In the genomic region with DNA sequence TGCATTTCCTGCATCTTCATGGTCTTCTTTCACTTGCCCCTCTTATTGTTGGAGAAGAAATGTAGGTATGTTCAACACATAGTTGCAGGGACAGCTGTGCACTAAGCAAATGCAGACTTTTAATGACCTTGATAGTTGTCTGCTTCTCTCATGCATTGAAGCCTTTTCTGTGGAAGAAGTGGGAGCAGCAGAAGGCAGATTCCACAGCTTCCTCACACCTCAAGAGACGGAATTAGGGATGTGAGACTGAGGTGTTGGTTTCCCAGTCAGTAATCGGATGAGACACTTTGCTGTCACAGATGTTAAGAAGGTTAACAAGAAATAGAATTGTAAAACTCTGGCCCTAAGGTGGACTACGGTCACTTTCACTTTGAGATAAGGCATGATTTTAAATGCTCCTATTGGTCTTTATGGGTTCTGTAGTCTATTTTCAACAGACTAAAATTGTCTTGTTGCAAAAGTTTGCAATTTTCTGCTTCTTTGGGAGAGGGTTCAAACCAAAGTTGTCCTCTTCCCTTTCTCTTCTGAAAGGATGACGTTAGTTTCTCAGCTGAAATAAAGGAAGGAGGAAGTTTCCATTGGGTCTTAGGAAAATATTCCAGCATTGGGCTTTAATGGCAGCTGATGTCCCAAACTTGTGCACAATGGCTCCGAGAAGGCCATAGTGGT, we compare ENCODE assay signal across 11 cellular contexts.
DNase-seq lines count a peak whose midpoint lies in the region; ATAC-seq and TF ChIP-seq lines count a peak whose summit lies in the region.
"Had no signal": no experiment of that assay in that cellular context is flagged by ENCODE, and none has a peak within 500 bp of the region (broad histone marks: within the 10 kb centered on the region; RNA-seq: fewer than 3 reads in every experiment).

No MANE protein-coding gene starts in this region.

- H3K27me3 Mint-ChIP-seq in HFFc6 (ENCODE audit: insufficient read depth): peaks cover 4% of the 10 kb centered on the region
- no peaks in the 10 kb centered on the region for H3K27me3 Mint-ChIP-seq in memory B cell

- DNase-seq in HFFc6 (no peak), astrocyte of the spinal cord (ENCODE audit: low read depth, low spot score) (peak; percentile 33), memory B cell (ENCODE audit: low spot score in 2 of 2) (no peak), AG08395 (ENCODE audit: low spot score) (no peak), HuH-7 (ENCODE audit: low spot score) (no peak), NCI-H446 (lab: John Stamatoyannopoulos, UW) (no peak)
- DNase-seq in stimulated activated effector memory CD8-positive, alpha-beta T cell treated with anti-CD3 and anti-CD28 coated beads, Interleukin-12 subunit alpha, Interleukin-12 subunit beta, amount 100 ng/mL, for 72 hours (ENCODE audit: low spot score in 2 of 2): no peak
- DNase-seq: activated CD4-positive, alpha-beta T cell treated with anti-CD3 and anti-CD28 coated beads, Interleukin-2, amount 50 U/mL, for 1 hour; activated naive CD4-positive, alpha-beta T cell treated with anti-CD3 and anti-CD28 coated beads for 36 hours; NCI-H524 had no signal

- ATAC-seq in memory B cell (ENCODE audit: low read depth): no peak
- no peak for ATAC-seq in stimulated activated effector memory CD8-positive, alpha-beta T cell treated with anti-CD3 and anti-CD28 coated beads, Interleukin-12 subunit alpha, Interleukin-12 subunit beta, amount 100 ng/mL, for 72 hours

- H3K27ac Mint-ChIP-seq in HFFc6 (peak overlapping the region; percentile 94), memory B cell (peak overlapping the region; percentile 18)
- no peak overlapping the region for H3K27ac Mint-ChIP-seq in stimulated activated effector memory CD8-positive, alpha-beta T cell treated with anti-CD3 and anti-CD28 coated beads, Interleukin-12 subunit alpha, Interleukin-12 subunit beta, amount 100 ng/mL, for 72 hours
- H3K27ac Mint-ChIP-seq: activated naive CD4-positive, alpha-beta T cell treated with anti-CD3 and anti-CD28 coated beads for 36 hours had no signal

- H3K36me3 Mint-ChIP-seq in HFFc6 (ENCODE audit: low read depth): peaks cover 11% of the 10 kb centered on the region
- H3K36me3 Mint-ChIP-seq in memory B cell: peaks cover 5% of the 10 kb centered on the region
- no peaks in the 10 kb centered on the region for H3K36me3 Mint-ChIP-seq in stimulated activated effector memory CD8-positive, alpha-beta T cell treated with anti-CD3 and anti-CD28 coated beads, Interleukin-12 subunit alpha, Interleukin-12 subunit beta, amount 100 ng/mL, for 72 hours

- TF ChIP-seq CTCF in HFFc6 (IDR thresholded peaks at IDR 0.05): no peak
- no peak for TF ChIP-seq CTCF in astrocyte of the spinal cord (IDR thresholded peaks at IDR 0.05; ENCODE audit: low read depth, low read length)

- H3K4me1 ChIP-seq in stomach smooth muscle (ENCODE audit: control insufficient read depth, insufficient read depth, low read length): peaks cover 82% of the 10 kb centered on the region

- peaks cover 0 to 3% of the 10 kb centered on the region in 2 donors for H3K36me3 ChIP-seq in stomach smooth muscle (ENCODE audit: control insufficient read depth in 2 of 2, insufficient read depth in 2 of 2, low read length in 2 of 2)

- H3K4me3 ChIP-seq in astrocyte of the spinal cord (ENCODE audit: low read depth, low read length) (no peak overlapping the region), stomach smooth muscle (ENCODE audit: low read length in 2 of 2) (peak overlapping the region; percentile 5 to 60)

- H3K9ac ChIP-seq in stomach smooth muscle (ENCODE audit: low read length in 2 of 2): peak overlapping the region; percentile 51 to 85

- H3K9me3 ChIP-seq in stomach smooth muscle (ENCODE audit: control insufficient read depth in 2 of 2, low read length in 2 of 2): no peaks in the 10 kb centered on the region

- H3K4me3 Mint-ChIP-seq in HFFc6 (peak overlapping the region; percentile 74), memory B cell (peak overlapping the region; percentile 64)
- no peak overlapping the region for H3K4me3 Mint-ChIP-seq in stimulated activated effector memory CD8-positive, alpha-beta T cell treated with anti-CD3 and anti-CD28 coated beads, Interleukin-12 subunit alpha, Interleukin-12 subunit beta, amount 100 ng/mL, for 72 hours
- H3K4me3 Mint-ChIP-seq: activated naive CD4-positive, alpha-beta T cell treated with anti-CD3 and anti-CD28 coated beads for 36 hours had no signal

- in situ Hi-C loops in astrocyte of the spinal cord (cut with HindIII; ENCODE audit: low sequenced_read_pairs): no loop called here

- no peaks in the 10 kb centered on the region for H3K9me3 Mint-ChIP-seq in HFFc6
- H3K9me3 Mint-ChIP-seq in memory B cell: no peaks in the 10 kb centered on the region
- no peaks in the 10 kb centered on the region for H3K9me3 Mint-ChIP-seq in stimulated activated effector memory CD8-positive, alpha-beta T cell treated with anti-CD3 and anti-CD28 coated beads, Interleukin-12 subunit alpha, Interleukin-12 subunit beta, amount 100 ng/mL, for 72 hours
- H3K9me3 Mint-ChIP-seq: activated naive CD4-positive, alpha-beta T cell treated with anti-CD3 and anti-CD28 coated beads for 36 hours had no signal

- peaks cover 25% of the 10 kb centered on the region for H3K4me1 Mint-ChIP-seq in HFFc6 (ENCODE audit: low read depth)
- peaks cover 26% of the 10 kb centered on the region for H3K4me1 Mint-ChIP-seq in memory B cell
- H3K4me1 Mint-ChIP-seq in stimulated activated effector memory CD8-positive, alpha-beta T cell treated with anti-CD3 and anti-CD28 coated beads, Interleukin-12 subunit alpha, Interleukin-12 subunit beta, amount 100 ng/mL, for 72 hours: peaks cover 27% of the 10 kb centered on the region

- H3K27ac ChIP-seq in stomach smooth muscle (ENCODE audit: low read length): peak overlapping the region; percentile 99

- H3K27me3 ChIP-seq in stomach smooth muscle (ENCODE audit: control insufficient read depth in 1 of 2, insufficient read depth in 2 of 2, low read length in 2 of 2): no peaks in the 10 kb centered on the region
